Comparison of ENCODE assay signal across 30 cellular contexts in the genomic region with DNA sequence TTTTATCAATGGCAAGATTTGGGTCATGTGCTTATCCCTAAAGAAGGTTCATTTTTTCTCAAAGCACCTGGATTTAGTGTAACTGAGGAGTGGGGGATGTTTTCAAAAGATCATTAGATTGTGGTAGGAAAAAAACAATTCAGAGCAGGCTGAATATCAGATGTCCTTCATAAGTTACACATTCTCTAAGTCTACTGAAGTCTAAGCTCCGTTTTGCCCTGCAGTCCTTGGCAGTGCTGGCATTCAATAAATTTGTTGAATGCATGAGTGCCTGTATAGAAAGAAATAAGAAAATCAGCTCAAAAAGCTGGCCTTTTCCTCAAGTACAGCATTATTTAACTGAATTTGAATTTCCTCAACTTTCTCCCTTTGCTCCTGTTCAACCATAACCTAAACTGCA.
"Had no signal": no experiment of that assay in that cellular context is flagged by ENCODE, and none has a peak within 500 bp of the region (broad histone marks: within the 10 kb centered on the region; RNA-seq: fewer than 3 reads in every experiment).

No MANE protein-coding gene starts in this region.

- H3K4me3 ChIP-seq: adrenal gland, ascending aorta, body of pancreas, breast epithelium, cardiac muscle cell had no signal

- H3K36me3 ChIP-seq: adrenal gland, ascending aorta, brain microvascular endothelial cell, breast epithelium, cardiac muscle cell had no signal

- H3K9me3 ChIP-seq: adrenal gland had no signal

- H3K27me3 ChIP-seq: adrenal gland, ascending aorta, body of pancreas, brain microvascular endothelial cell, breast epithelium, cardiac muscle cell had no signal

- DNase-seq: activated effector memory CD4-positive, alpha-beta T cell treated with anti-CD3 and anti-CD28 coated beads, Interleukin-2, amount 50 U/mL, for 16 hours; activated effector memory CD4-positive, alpha-beta T cell treated with Interleukin-2 at 50 U/mL for 16 hours; activated gamma-delta T cell; activated gamma-delta T cell treated with Interleukin-2 at 50 U/mL for 16 hours; activated naive CD4-positive, alpha-beta T cell; activated naive CD4-positive, alpha-beta T cell treated with anti-CD3 and anti-CD28 coated beads for 36 hours; activated naive CD4-positive, alpha-beta T cell treated with anti-CD3 and anti-CD28 coated beads, Interleukin-2, amount 10 ng/mL, durations not matched to agents 7 days and 5 days; activated naive CD4-positive, alpha-beta T cell treated with anti-CD3 and anti-CD28 coated beads, Interleukin-2, amount 50 U/mL, for 16 hours; activated naive CD4-positive, alpha-beta T cell treated with Interleukin-2 at 50 U/mL for 16 hours; activated naive CD8-positive, alpha-beta T cell treated with anti-CD3 and anti-CD28 coated beads for 36 hours; activated naive CD8-positive, alpha-beta T cell treated with anti-CD3 and anti-CD28 coated beads, Interleukin-2, amount 10 ng/mL, durations not matched to agents 7 days and 5 days; activated naive CD8-positive, alpha-beta T cell treated with anti-CD3 and anti-CD28 coated beads, Interleukin-2, amount 50 U/mL, for 24 hours; activated T-cell treated with anti-CD3 and anti-CD28 coated beads, Interleukin-2, amount 50 U/mL, for 1 hour; activated T-cell treated with anti-CD3 and anti-CD28 coated beads, Interleukin-2, amount 50 U/mL, for 24 hours; activated T-cell treated with anti-CD3 and anti-CD28 coated beads, Interleukin-2, amount 50 U/mL, for 4 hours; activated T-cell treated with anti-CD3 and anti-CD28 coated beads, Interleukin-2, amount 50 U/mL, for 48 hours; activated T-cell treated with anti-CD3 and anti-CD28 coated beads, Interleukin-2, amount 50 U/mL, for 72 hours; adrenal gland; amniotic stem cell; amygdala; anterior cingulate cortex; aorta; body of pancreas; brain microvascular endothelial cell; caudate nucleus; central memory CD4-positive, alpha-beta T cell; cerebellar nuclear complex had no signal

- H3K4me1 ChIP-seq: adrenal gland, ascending aorta, body of pancreas, breast epithelium had no signal
